25 cellular contexts compared by ENCODE assay signal in the genomic region with DNA sequence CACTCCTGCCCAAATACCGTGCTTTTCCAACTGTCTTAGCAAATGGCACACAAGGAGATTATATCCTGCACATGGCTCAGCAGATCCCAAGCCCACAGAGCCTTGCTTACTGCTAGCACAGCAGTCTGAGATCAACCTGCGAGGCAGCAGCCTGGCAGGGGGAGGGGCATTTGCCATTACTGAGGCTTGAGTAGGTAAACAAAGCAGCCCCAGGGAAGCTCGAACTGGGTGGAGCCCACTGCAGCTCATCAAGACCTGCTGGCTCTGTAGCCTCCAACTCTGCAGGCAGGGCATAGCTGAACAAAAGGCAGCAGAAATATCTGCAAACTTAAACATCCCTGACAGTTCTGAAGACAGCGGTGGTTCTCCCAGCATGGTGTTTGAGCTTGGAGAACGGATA.
DNase-seq lines count a peak whose midpoint lies in the region; FAIRE-seq and TF ChIP-seq lines count a peak whose summit lies in the region.
"Had no signal": no experiment of that assay in that cellular context is flagged by ENCODE, and none has a peak within 500 bp of the region (broad histone marks: within the 10 kb centered on the region; RNA-seq: fewer than 3 reads in every experiment).

No MANE protein-coding gene starts in this region.

- no peak overlapping the region for H3K4me3 ChIP-seq in HEK293 (ENCODE audit: low read depth, low read length)
- H3K4me3 ChIP-seq: BLaER1 had no signal

- H3K27ac Mint-ChIP-seq in chondrocyte (ENCODE audit: unreplicated experiment): no peak overlapping the region
- H3K27ac Mint-ChIP-seq: CD4-positive, alpha-beta T cell had no signal

- POLR2A ChIA-PET in HEK293 (lab: Yijun Ruan, JAX): no interaction called here

- H3K36me3 ChIP-seq in HEK293 (ENCODE audit: control insufficient read depth in 2 of 2, insufficient read depth in 1 of 2, low read length in 2 of 2): no peaks in the 10 kb centered on the region
- H3K36me3 ChIP-seq: BLaER1 had no signal

- no peak overlapping the region for H3K4me3 Mint-ChIP-seq in chondrocyte (ENCODE audit: unreplicated experiment)
- H3K4me3 Mint-ChIP-seq: CD4-positive, alpha-beta T cell had no signal

- no peaks in the 10 kb centered on the region for H3K4me1 ChIP-seq in HEK293 (ENCODE audit: control insufficient read depth, insufficient read depth, low read length)
- H3K4me1 ChIP-seq: Caco-2 had no signal

- H3K9me3 ChIP-seq in HEK293 (ENCODE audit: control insufficient read depth, insufficient read depth, low read depth, low read length): no peaks in the 10 kb centered on the region
- H3K9me3 ChIP-seq: BLaER1, Caco-2 had no signal

- peaks cover 14% of the 10 kb centered on the region for H3K27me3 Mint-ChIP-seq in chondrocyte (ENCODE audit: low read depth)

- TF ChIP-seq CTCF in HEK293 (tag by site-specific recombination; IDR thresholded peaks at IDR 0.05): no peak
- no peak for TF ChIP-seq CTCF in chondrocyte (IDR thresholded peaks at IDR 0.05)

- H3K4me1 Mint-ChIP-seq in chondrocyte (ENCODE audit: low read depth): no peaks in the 10 kb centered on the region

- CTCF ChIA-PET in HEK293 (lab: Yijun Ruan, JAX): no interaction called here

- H3K36me3 Mint-ChIP-seq in chondrocyte (ENCODE audit: low read depth): peaks cover 4% of the 10 kb centered on the region

- no peak overlapping the region for H3K27ac ChIP-seq in HEK293 (ENCODE audit: extremely low read depth, low read depth, low read length)
- H3K27ac ChIP-seq: 22Rv1, BLaER1, KMS-11, RWPE1 had no signal

- peaks cover 15% of the 10 kb centered on the region for H3K9me3 Mint-ChIP-seq in chondrocyte (ENCODE audit: low read depth)

- DNase-seq in NCI-H1417 (lab: John Stamatoyannopoulos, UW) (peak in 2 of 3 experiments; percentile 6 to 10), NCI-H1417 treated with DMSO at 0.1 percent for 48 hours (lab: John Stamatoyannopoulos, UW) (no peak), NCI-H510A (lab: John Stamatoyannopoulos, UW) (peak; percentile 2), NCI-H510A treated with DMSO at 0.1 percent for 48 hours (lab: John Stamatoyannopoulos, UW) (no peak), islet precursor cell (peak; percentile 48), frontal cortex (ENCODE audit: low spot score in 2 of 2) (no peak), chondrocyte (ENCODE audit: low spot score) (no peak)
- DNase-seq: ACHN; Caco-2; CD4-positive, alpha-beta T cell; DMS 273 treated with DMSO at 0.1 percent for 48 hours; GDM1; IMR-90; NCI-H1105; NCI-H2081; NCI-H2227 treated with DMSO at 0.1 percent for 48 hours; NCI-H526 treated with DMSO at 0.1 percent for 48 hours had no signal

- FAIRE-seq in frontal cortex (lab: Jason Lieb, UNC): no peak
- FAIRE-seq: GM18507, H1, HTR-8/SVneo had no signal

TF ChIP-seq in HEK293, 187 proteins besides CTCF, POLR2A, EP300 and RAD21:
- TF ChIP-seq TRIM28 (IDR thresholded peaks at IDR 0.05; ENCODE audit: borderline replicate concordance, low read length): peak; percentile 50; the same call in 1 of the 2 replicates
- TF ChIP-seq SETDB1 (IDR thresholded peaks at IDR 0.05; ENCODE audit: insufficient read length, low read length): peak; percentile 42
- TF ChIP-seq ZNF501 (tag by site-specific recombination; IDR thresholded peaks at IDR 0.05): no peak

Comparison
In these comparisons a context has a peak if more than half of its experiments do, and no peak if none do; other contexts are left out.
1. DNase-seq: peak in NCI-H1417 (2 of 3), NCI-H510A (single experiment) and islet precursor cell (single experiment); none in NCI-H1417 treated with DMSO at 0.1 percent for 48 hours (single experiment), NCI-H510A treated with DMSO at 0.1 percent for 48 hours (single experiment), frontal cortex (0 of 2) and chondrocyte (single experiment).